In genomic region chr2:187842978-187843847, GRCh38 we compare ENCODE assay signal across 8 cellular contexts.
DNase-seq lines count a peak whose midpoint lies in the region; ATAC-seq, FAIRE-seq and TF ChIP-seq lines count a peak whose summit lies in the region.

No MANE protein-coding gene starts in this region.

- TF ChIP-seq CTCF in kidney (IDR thresholded peaks at IDR 0.05; ENCODE audit: borderline replicate concordance, extremely low read depth, insufficient read depth) (peak; percentile 66), uterus (IDR thresholded peaks at IDR 0.05) (peak; percentile 38 to 46 (median 42))

- peak overlapping the region in 1 of 2 donors; percentile 35 for H3K4me3 ChIP-seq in kidney (ENCODE audit: low read length in 2 of 2)
- H3K4me3 ChIP-seq in uterus, result no peak overlapping the region

- H3K27me3 ChIP-seq in uterus, result no peaks in the 10 kb centered on the region

- FAIRE-seq in kidney (lab: Jason Lieb, UNC), result peak; percentile 96

- intact Hi-C loops in kidney (cut with DNase I), result no loop called here
- intact Hi-C loops in uterus (cut with DNase I; ENCODE audit: low total_unique reads), result no loop called here

- peak; percentile 40 for DNase-seq in NCI-H1436 (lab: John Stamatoyannopoulos, UW)
- DNase-seq in NCI-H1436 treated with DMSO at 0.1 percent for 48 hours (lab: John Stamatoyannopoulos, UW), result no peak
- DNase-seq in NCI-H1694 treated with DMSO at 0.1 percent for 48 hours (lab: John Stamatoyannopoulos, UW), result peak; percentile 41
- DNase-seq in amniotic stem cell (lab: John Stamatoyannopoulos, UW), result peak; percentile 58
- DNase-seq in kidney, result no peak
- no peak for DNase-seq in uterus

- TF ChIP-seq POLR2A in uterus (IDR thresholded peaks at IDR 0.05), result no peak

- H3K9ac ChIP-seq in kidney (ENCODE audit: low read length in 2 of 2), result no peak overlapping the region

- peak; percentile 54 for ATAC-seq in HG02588 (IDR thresholded peaks at IDR 0.05; ENCODE audit: unreplicated experiment)
- ATAC-seq in GM21825 (IDR thresholded peaks at IDR 0.05; ENCODE audit: unreplicated experiment), result no peak

- H3K27ac ChIP-seq in kidney (ENCODE audit: low read depth in 2 of 2, low read length in 2 of 2) (no peak overlapping the region), uterus (no peak overlapping the region)

- no peaks in the 10 kb centered on the region for H3K9me3 ChIP-seq in kidney (ENCODE audit: control insufficient read depth in 1 of 2, low read length in 2 of 2)
- H3K9me3 ChIP-seq in uterus, result no peaks in the 10 kb centered on the region

- no peaks in the 10 kb centered on the region for H3K36me3 ChIP-seq in kidney (ENCODE audit: control insufficient read depth in 1 of 2, insufficient read depth in 2 of 2, low read length in 2 of 2)
- no peaks in the 10 kb centered on the region for H3K36me3 ChIP-seq in uterus

- H3K4me1 ChIP-seq in kidney (ENCODE audit: control insufficient read depth in 1 of 2, insufficient read depth in 1 of 2, low read depth in 1 of 2, low read length in 2 of 2) (no peaks in the 10 kb centered on the region), uterus (no peaks in the 10 kb centered on the region)

Comparison
In these comparisons a context has a peak if more than half of its experiments do, and no peak if none do; other contexts are left out.
1. DNase-seq: peak in NCI-H1436 (single experiment), NCI-H1694 treated with DMSO at 0.1 percent for 48 hours (single experiment) and amniotic stem cell (single experiment); none in NCI-H1436 treated with DMSO at 0.1 percent for 48 hours (single experiment), kidney (single experiment) and uterus (0 of 2).